ENCODE assay signal across 7 cellular contexts in genomic region chr2:161237397-161238263, GRCh38.
A peak's percentile ranks its signal among the peaks of the same experiment; 100 is the strongest.
DNase-seq lines count a peak whose midpoint lies in the region; ATAC-seq and TF ChIP-seq lines count a peak whose summit lies in the region.

No MANE protein-coding gene starts in this region.

- H3K36me3 ChIP-seq in esophagus (ENCODE audit: control insufficient read depth in 2 of 2, insufficient read depth in 2 of 2, low read length in 1 of 2) (peaks cover 0 to 2% of the 10 kb centered on the region in 2 donors), mucosa of rectum (ENCODE audit: control insufficient read depth in 2 of 2, insufficient read depth in 2 of 2, low read length in 2 of 2) (peaks cover 0 to 2% of the 10 kb centered on the region in 2 donors)

- H3K9me3 ChIP-seq in esophagus (ENCODE audit: control insufficient read depth in 2 of 2, insufficient read depth in 1 of 2, low read depth in 1 of 2, low read length in 1 of 2): no peaks in the 10 kb centered on the region
- H3K9me3 ChIP-seq in mucosa of rectum (ENCODE audit: control insufficient read depth in 2 of 2, low read length in 2 of 2): no peaks in the 10 kb centered on the region

- peaks cover 4 to 5% of the 10 kb centered on the region in 2 donors for H3K4me1 ChIP-seq in esophagus (ENCODE audit: control insufficient read depth in 2 of 2, insufficient read depth in 2 of 2, low read length in 1 of 2)
- peaks cover 0 to 3% of the 10 kb centered on the region in 2 donors for H3K4me1 ChIP-seq in mucosa of rectum (ENCODE audit: control insufficient read depth in 2 of 2, insufficient read depth in 2 of 2, low read length in 2 of 2)

- H3K9ac ChIP-seq in mucosa of rectum (ENCODE audit: low read depth in 1 of 2, low read length in 2 of 2): peak overlapping the region in 1 of 2 donors; percentile 43

- in situ Hi-C loops in GM13977 (cut with MboI; ENCODE audit: low pct_unique_long_range_greater_than_20kb, low sequenced_read_pairs, unreplicated experiment): no loop called here

- peak; percentile 57 for ATAC-seq in HG02798 (IDR thresholded peaks at IDR 0.05; ENCODE audit: poor library complexity, unreplicated experiment)

- H3K4me3 ChIP-seq in esophagus (ENCODE audit: low read depth in 1 of 2, low read length in 2 of 2): peak overlapping the region; percentile 43 to 57
- H3K4me3 ChIP-seq in mucosa of rectum (ENCODE audit: low read length in 2 of 2): peak overlapping the region; percentile 69 to 85

- 6 to 9% methylated on average over 48 to 49 of the region's 49 CpGs for WGBS in esophagus, 2 donors

- H3K27me3 ChIP-seq in esophagus (ENCODE audit: control insufficient read depth in 1 of 2, insufficient read depth in 2 of 2, low read length in 2 of 2): no peaks in the 10 kb centered on the region
- H3K27me3 ChIP-seq in mucosa of rectum (ENCODE audit: control insufficient read depth in 2 of 2, insufficient read depth in 2 of 2, low read length in 2 of 2): no peaks in the 10 kb centered on the region

- no peak for TF ChIP-seq CTCF in GM13977 (IDR thresholded peaks at IDR 0.05; ENCODE audit: extremely low read depth, insufficient read depth, missing control alignments)

- peak overlapping the region in 1 of 2 donors; percentile 19 for H3K27ac ChIP-seq in esophagus (ENCODE audit: low read depth in 2 of 2, low read length in 1 of 2)
- H3K27ac ChIP-seq in mucosa of rectum (ENCODE audit: low read depth in 2 of 2, low read length in 2 of 2): no peak overlapping the region
- peak overlapping the region; percentile 87 for H3K27ac ChIP-seq in substantia nigra (ENCODE audit: low read depth, low read length, poor library complexity, severe bottlenecking)

- DNase-seq in GM13977 (ENCODE audit: low spot score): peak; percentile 46
- DNase-seq in NCI-H446 (lab: John Stamatoyannopoulos, UW): peak; percentile 31 to 62
- DNase-seq in activated T-cell treated with anti-CD3 and anti-CD28 coated beads, Interleukin-2, amount 50 U/mL, for 1 hour: peak; percentile 61
- DNase-seq in substantia nigra (lab: John Stamatoyannopoulos, UW): peak in 48 of 49 donors; percentile 4 to 84 (median 60)
